In the genomic region with DNA sequence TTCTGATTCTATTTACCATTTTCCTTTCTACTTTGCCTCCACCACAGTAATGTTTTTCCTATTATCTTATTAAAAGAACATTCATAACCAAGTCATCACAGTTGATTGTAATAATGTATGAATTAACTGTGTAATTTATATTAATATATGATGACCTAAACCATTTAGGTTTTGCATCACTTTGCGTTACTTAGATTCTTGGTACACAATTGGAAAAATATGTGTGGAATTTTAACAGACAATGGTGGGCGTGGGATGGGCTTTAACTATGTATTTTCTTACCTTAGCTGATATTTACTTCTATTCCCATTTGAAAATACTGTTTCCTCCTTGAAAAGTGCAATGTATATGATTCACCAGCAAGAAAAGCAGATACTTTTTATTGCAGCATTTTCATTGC, we compare ENCODE assay signal across 33 cellular contexts. TPM values are rescaled to one million over a fixed set of nuclear protein-coding genes. Genes with fewer than 3 reads are reported as not detected.
"Had no signal": no experiment of that assay in that cellular context is flagged by ENCODE, and none has a peak within 500 bp of the region (broad histone marks: within the 10 kb centered on the region; RNA-seq: fewer than 3 reads in every experiment).

No MANE protein-coding gene starts in this region.

- ATAC-seq: activated CD8-positive, alpha-beta T cell treated with anti-CD3 and anti-CD28 coated beads for 36 hours; activated naive CD4-positive, alpha-beta T cell treated with anti-CD3 and anti-CD28 coated beads, Interleukin-2, amount 50 U/mL, for 72 hours; activated T-cell treated with anti-CD3 and anti-CD28 coated beads, Interleukin-2, amount 50 U/mL, for 72 hours; activated T-helper 17 cell treated with anti-CD3 and anti-CD28 coated beads, Interleukin-2, amount 50 U/mL, for 72 hours; body of pancreas had no signal

- H3K27me3 Mint-ChIP-seq: activated CD4-positive, alpha-beta T cell treated with anti-CD3 and anti-CD28 coated beads, Interleukin-2, amount 10 ng/mL, durations not matched to agents 24 days and 14 days; activated CD8-positive, alpha-beta T cell treated with anti-CD3 and anti-CD28 coated beads for 36 hours; IgD-negative memory B cell had no signal

- H3K4me1 Mint-ChIP-seq: IgD-negative memory B cell had no signal

- H3K36me3 ChIP-seq: adrenal gland, MG63 had no signal

- H3K36me3 Mint-ChIP-seq: IgD-negative memory B cell had no signal

- H3K4me3 Mint-ChIP-seq: activated CD4-positive, alpha-beta T cell treated with anti-CD3 and anti-CD28 coated beads, Interleukin-2, amount 10 ng/mL, durations not matched to agents 24 days and 14 days; activated CD8-positive, alpha-beta T cell treated with anti-CD3 and anti-CD28 coated beads for 36 hours; activated T-cell treated with anti-CD3 and anti-CD28 coated beads, Interleukin-2, amount 50 U/mL, for 72 hours; activated T-helper 17 cell treated with anti-CD3 and anti-CD28 coated beads, Interleukin-2, amount 50 U/mL, for 72 hours; IgD-negative memory B cell had no signal

- H3K4me1 ChIP-seq: adrenal gland, body of pancreas had no signal

- H3K4me3 ChIP-seq: adrenal gland, body of pancreas, MG63, PC-9 had no signal

- H3K9me3 ChIP-seq: adrenal gland, body of pancreas, MG63 had no signal

- H3K27ac ChIP-seq: adrenal gland, body of pancreas, PC-9, RWPE1 had no signal

- DNase-seq: activated CD4-positive, alpha-beta T cell treated with anti-CD3 and anti-CD28 coated beads, Interleukin-2, amount 10 ng/mL, durations not matched to agents 24 days and 14 days; activated CD4-positive, alpha-beta T cell treated with anti-CD3 and anti-CD28 coated beads, Interleukin-2, amount 50 U/mL, for 4 hours; activated CD8-positive, alpha-beta T cell treated with anti-CD3 and anti-CD28 coated beads for 36 hours; activated effector memory CD4-positive, alpha-beta T cell treated with anti-CD3 and anti-CD28 coated beads, Interleukin-2, amount 50 U/mL, for 16 hours; activated naive CD4-positive, alpha-beta T cell treated with Interleukin-2 at 50 U/mL for 16 hours; activated T-cell treated with anti-CD3 and anti-CD28 coated beads, Interleukin-2, amount 50 U/mL, for 1 hour; activated T-cell treated with anti-CD3 and anti-CD28 coated beads, Interleukin-2, amount 50 U/mL, for 72 hours; adrenal gland; central memory CD4-positive, alpha-beta T cell; Kasumi-1; KG1; MG63; MV-4-11; NCI-H1092; NCI-H1436 treated with DMSO at 0.1 percent for 48 hours; NCI-H1694 treated with DMSO at 0.1 percent for 48 hours; NCI-H2029; NCI-H345; NCI-H524 treated with DMSO at 0.1 percent for 48 hours; PC-9; Right ventricle myocardium superior; T1000 had no signal

- H3K27me3 ChIP-seq: adrenal gland, body of pancreas, MG63 had no signal

- H3K27ac Mint-ChIP-seq: activated CD4-positive, alpha-beta T cell treated with anti-CD3 and anti-CD28 coated beads, Interleukin-2, amount 10 ng/mL, durations not matched to agents 24 days and 14 days; activated CD8-positive, alpha-beta T cell treated with anti-CD3 and anti-CD28 coated beads for 36 hours; activated naive CD4-positive, alpha-beta T cell treated with anti-CD3 and anti-CD28 coated beads, Interleukin-2, amount 50 U/mL, for 72 hours; activated T-cell treated with anti-CD3 and anti-CD28 coated beads, Interleukin-2, amount 50 U/mL, for 72 hours; activated T-helper 17 cell treated with anti-CD3 and anti-CD28 coated beads, Interleukin-2, amount 50 U/mL, for 72 hours; IgD-negative memory B cell had no signal

RNA-seq across cellular contexts. Expression of a gene that starts 3.6 kb away (rescaled TPM):
- total RNA-seq: activated CD4-positive, alpha-beta T cell treated with anti-CD3 and anti-CD28 coated beads, Interleukin-2, amount 10 ng/mL, durations not matched to agents 24 days and 14 days; activated CD8-positive, alpha-beta memory T cell treated with anti-CD3 and anti-CD28 coated beads for 36 hours; activated CD8-positive, alpha-beta T cell treated with anti-CD3 and anti-CD28 coated beads for 36 hours; activated naive CD4-positive, alpha-beta T cell treated with anti-CD3 and anti-CD28 coated beads, Interleukin-2, amount 50 U/mL, for 72 hours; activated T-cell treated with anti-CD3 and anti-CD28 coated beads, Interleukin-2, amount 50 U/mL, for 72 hours; activated T-helper 17 cell treated with anti-CD3 and anti-CD28 coated beads, Interleukin-2, amount 50 U/mL, for 72 hours; adrenal gland; astrocyte; body of pancreas; cerebellum; NCI-H460; PC-9; Right ventricle myocardium superior; T-helper 1 cell treated with Interleukin-12 subunit alpha and Interleukin-12 subunit beta and Interleukin-4 antibody, amounts not matched to agents 30 ng/mL and 1 ng/mL, for 36 hours; T-helper 2 cell treated with Interferon-gamma antibody and Interleukin-4, amounts not matched to agents 100 ng/mL and 5 ng/mL, for 36 hours had no signal

RNA-seq across cellular contexts. Expression of a gene that starts 32.1 kb away (rescaled TPM):
- total RNA-seq: activated CD4-positive, alpha-beta T cell treated with anti-CD3 and anti-CD28 coated beads, Interleukin-2, amount 10 ng/mL, durations not matched to agents 24 days and 14 days; activated CD8-positive, alpha-beta memory T cell treated with anti-CD3 and anti-CD28 coated beads for 36 hours; activated CD8-positive, alpha-beta T cell treated with anti-CD3 and anti-CD28 coated beads for 36 hours; activated naive CD4-positive, alpha-beta T cell treated with anti-CD3 and anti-CD28 coated beads, Interleukin-2, amount 50 U/mL, for 72 hours; activated T-cell treated with anti-CD3 and anti-CD28 coated beads, Interleukin-2, amount 50 U/mL, for 72 hours; activated T-helper 17 cell treated with anti-CD3 and anti-CD28 coated beads, Interleukin-2, amount 50 U/mL, for 72 hours; adrenal gland; astrocyte; body of pancreas; cerebellum; NCI-H460; PC-9; Right ventricle myocardium superior; T-helper 1 cell treated with Interleukin-12 subunit alpha and Interleukin-12 subunit beta and Interleukin-4 antibody, amounts not matched to agents 30 ng/mL and 1 ng/mL, for 36 hours; T-helper 2 cell treated with Interferon-gamma antibody and Interleukin-4, amounts not matched to agents 100 ng/mL and 5 ng/mL, for 36 hours had no signal

RNA-seq across cellular contexts. Expression of a gene that starts 40.3 kb away (rescaled TPM):
- total RNA-seq: activated CD4-positive, alpha-beta T cell treated with anti-CD3 and anti-CD28 coated beads, Interleukin-2, amount 10 ng/mL, durations not matched to agents 24 days and 14 days; activated CD8-positive, alpha-beta memory T cell treated with anti-CD3 and anti-CD28 coated beads for 36 hours; activated CD8-positive, alpha-beta T cell treated with anti-CD3 and anti-CD28 coated beads for 36 hours; activated naive CD4-positive, alpha-beta T cell treated with anti-CD3 and anti-CD28 coated beads, Interleukin-2, amount 50 U/mL, for 72 hours; activated T-cell treated with anti-CD3 and anti-CD28 coated beads, Interleukin-2, amount 50 U/mL, for 72 hours; activated T-helper 17 cell treated with anti-CD3 and anti-CD28 coated beads, Interleukin-2, amount 50 U/mL, for 72 hours; adrenal gland; astrocyte; body of pancreas; cerebellum; NCI-H460; PC-9; Right ventricle myocardium superior; T-helper 1 cell treated with Interleukin-12 subunit alpha and Interleukin-12 subunit beta and Interleukin-4 antibody, amounts not matched to agents 30 ng/mL and 1 ng/mL, for 36 hours; T-helper 2 cell treated with Interferon-gamma antibody and Interleukin-4, amounts not matched to agents 100 ng/mL and 5 ng/mL, for 36 hours had no signal
